In genomic region chr1:30929135-30929889, GRCh38 we compare ENCODE assay signal across 8 cellular contexts. TPM values are rescaled to one million over a fixed set of nuclear protein-coding genes. Genes with fewer than 3 reads are reported as not detected.
A peak's percentile ranks its signal among the peaks of the same experiment; 100 is the strongest.
DNase-seq lines count a peak whose midpoint lies in the region; ATAC-seq, FAIRE-seq and TF ChIP-seq lines count a peak whose summit lies in the region.

No MANE protein-coding gene starts in this region.

- H3K9ac ChIP-seq in OCI-LY1 (ENCODE audit: low read length), result no peak overlapping the region

- ATAC-seq in foreskin keratinocyte (peak; percentile 70), GM18498 (IDR thresholded peaks at IDR 0.05; ENCODE audit: unreplicated experiment) (no peak)

- peak; percentile 43 for FAIRE-seq in H54 (lab: Jason Lieb, UNC)

- H3K4me1 ChIP-seq in BE2C (no peaks in the 10 kb centered on the region; the same call in 1 of the 2 replicates), OCI-LY1 (ENCODE audit: insufficient read depth, low read length, severe bottlenecking) (peaks cover 5% of the 10 kb centered on the region), foreskin keratinocyte (peaks cover 16% of the 10 kb centered on the region)

- H3K27ac ChIP-seq in OCI-LY1 (ENCODE audit: low read depth, low read length, poor library complexity, severe bottlenecking) (no peak overlapping the region), foreskin keratinocyte (no peak overlapping the region)

- H3F3A ChIP-seq in OCI-LY1 (ENCODE audit: insufficient read depth, low read length), result no peaks in the 10 kb centered on the region

- H3K79me2 ChIP-seq in OCI-LY1 (ENCODE audit: insufficient read depth, low read length), result no peaks in the 10 kb centered on the region

- DNase-seq in BE2C (peak; percentile 44), H54 (ENCODE audit: insufficient read length, low spot score) (no peak), foreskin keratinocyte (no peak), pons (ENCODE audit: low spot score) (peak; percentile 46), DMS79 treated with DMSO at 0.1 percent for 48 hours (lab: John Stamatoyannopoulos, UW) (no peak)
- DNase-seq in activated T-cell treated with anti-CD3 and anti-CD28 coated beads, Interleukin-2, amount 50 U/mL, for 24 hours, result peak; percentile 58

- H3K9me3 ChIP-seq in BE2C, result no peaks in the 10 kb centered on the region
- no peaks in the 10 kb centered on the region for H3K9me3 ChIP-seq in OCI-LY1 (ENCODE audit: low read length)

- TF ChIP-seq CTCF in BE2C (IDR thresholded peaks at IDR 0.05; ENCODE audit: low read depth, low read length) (peak; percentile 62), OCI-LY1 (IDR thresholded peaks at IDR 0.05; ENCODE audit: low read length) (peak; percentile 81), foreskin keratinocyte (conservative IDR thresholded peaks at IDR 0.05) (peak; percentile 76)

- H3K36me3 ChIP-seq in BE2C, result peaks cover 12% of the 10 kb centered on the region
- H3K36me3 ChIP-seq in OCI-LY1 (ENCODE audit: insufficient read depth, low read length), result peaks cover 30% of the 10 kb centered on the region

- H4K20me1 ChIP-seq in OCI-LY1 (ENCODE audit: insufficient read depth, low read length), result no peaks in the 10 kb centered on the region

- no peak overlapping the region for H3K4me3 ChIP-seq in BE2C (ENCODE audit: low read depth, low read length)
- H3K4me3 ChIP-seq in OCI-LY1 (ENCODE audit: low read depth, low read length, poor library complexity, severe bottlenecking), result no peak overlapping the region

- H2AFZ ChIP-seq in OCI-LY1 (ENCODE audit: low read length), result no peak overlapping the region

- no peak overlapping the region for H3K4me2 ChIP-seq in OCI-LY1 (ENCODE audit: low read length)

- H3K27me3 Mint-ChIP-seq in activated T-cell treated with anti-CD3 and anti-CD28 coated beads, Interleukin-2, amount 50 U/mL, for 24 hours, result no peaks in the 10 kb centered on the region

- no peak overlapping the region for H3K4me3 Mint-ChIP-seq in activated T-cell treated with anti-CD3 and anti-CD28 coated beads, Interleukin-2, amount 50 U/mL, for 24 hours

- no peak for TF ChIP-seq POLR2A in H54 (IDR thresholded peaks at IDR 0.05; ENCODE audit: low read depth, low read length)

- H3K9me3 Mint-ChIP-seq in activated T-cell treated with anti-CD3 and anti-CD28 coated beads, Interleukin-2, amount 50 U/mL, for 24 hours, result no peaks in the 10 kb centered on the region

- H3K27me3 ChIP-seq in BE2C (no peaks in the 10 kb centered on the region), OCI-LY1 (ENCODE audit: insufficient read depth, low read length) (no peaks in the 10 kb centered on the region), foreskin keratinocyte (no peaks in the 10 kb centered on the region)

- no peaks in the 10 kb centered on the region for H3K4me1 Mint-ChIP-seq in activated T-cell treated with anti-CD3 and anti-CD28 coated beads, Interleukin-2, amount 50 U/mL, for 24 hours (ENCODE audit: low read depth)

- H3K27ac Mint-ChIP-seq in activated T-cell treated with anti-CD3 and anti-CD28 coated beads, Interleukin-2, amount 50 U/mL, for 24 hours, result no peak overlapping the region

- H3K9me2 ChIP-seq in OCI-LY1 (ENCODE audit: low read depth, low read length), result no peaks in the 10 kb centered on the region

- H3K36me3 Mint-ChIP-seq in activated T-cell treated with anti-CD3 and anti-CD28 coated beads, Interleukin-2, amount 50 U/mL, for 24 hours (ENCODE audit: low read depth), result peaks cover 38% of the 10 kb centered on the region

RNA-seq across cellular contexts. Expression of gene SDC3, which starts 20.8 kb away (rescaled TPM):
- 2.9 TPM for polyA plus RNA-seq in BE2C (2012; ENCODE audit: insufficient read depth, insufficient read length, low read depth)
- 21.9 and 25.4 TPM in 2 replicates for total RNA-seq in foreskin keratinocyte
- 7.4 and 10.8 TPM in 2 replicates for polyA plus RNA-seq in foreskin keratinocyte

Comparison
In these comparisons a context has a peak if more than half of its experiments do, and no peak if none do; other contexts are left out.
1. DNase-seq: peak in BE2C (single experiment), activated T-cell treated with anti-CD3 and anti-CD28 coated beads, Interleukin-2, amount 50 U/mL, for 24 hours (single experiment) and pons (single experiment); none in H54 (single experiment), foreskin keratinocyte (0 of 2) and DMS79 treated with DMSO at 0.1 percent for 48 hours (single experiment).
2. Peak in every context shown above with its lines, with median percentiles within 50 percentile points of each other: CTCF ChIP-seq.